In the genomic region with DNA sequence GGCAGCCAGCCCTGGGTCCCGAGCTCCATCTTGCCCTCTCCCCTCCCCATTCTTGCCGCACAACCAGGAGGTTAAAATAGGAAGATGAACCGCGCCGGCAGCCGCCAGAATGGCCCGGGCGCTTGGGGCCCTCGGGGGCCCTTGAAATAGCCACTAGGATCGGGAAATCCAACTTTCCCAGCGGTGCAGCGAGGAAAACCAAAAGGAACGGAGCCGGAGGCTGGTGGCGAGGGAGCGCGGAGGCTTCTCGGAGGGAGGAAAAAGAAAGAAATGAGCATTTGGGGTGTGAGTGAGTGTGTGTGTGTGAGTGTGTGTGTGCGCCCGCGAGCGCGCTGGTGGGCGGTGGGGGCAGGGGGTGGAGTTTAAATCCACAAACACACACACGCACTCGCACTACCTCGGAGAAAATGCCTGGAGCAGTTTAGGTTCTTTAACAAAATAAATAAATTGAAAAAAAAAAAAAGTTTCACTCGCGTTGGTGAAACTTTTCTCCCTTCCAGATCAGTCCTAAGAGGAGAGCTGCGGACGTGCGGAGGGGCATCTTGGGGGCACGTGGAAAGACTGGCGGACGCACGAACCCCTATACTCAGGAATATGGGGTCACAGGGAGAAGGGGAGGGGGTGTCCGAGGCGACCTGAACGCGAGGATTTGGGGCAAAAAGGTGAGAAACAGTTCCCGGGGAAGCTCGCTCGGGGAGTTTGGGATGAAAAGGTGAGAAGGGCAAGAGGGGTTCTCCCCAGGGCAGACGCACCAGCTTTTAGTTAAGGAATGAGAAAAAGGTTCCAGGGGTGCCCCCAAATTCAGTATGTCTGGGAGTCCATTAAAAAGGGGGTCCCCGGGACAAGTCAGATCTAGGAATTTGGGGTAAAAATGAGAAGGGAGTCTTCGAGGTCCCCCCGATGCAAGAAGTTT, we compare ENCODE assay signal across 1 cellular context.
TF ChIP-seq lines count a peak whose summit lies in the region.

No MANE protein-coding gene starts in this region.

TF ChIP-seq in H1, 55 proteins besides CTCF, POLR2A, EP300 and RAD21:
- peak; percentile 62 for TF ChIP-seq RNF2 (IDR thresholded peaks at IDR 0.05; ENCODE audit: borderline replicate concordance, low read depth, low read length, missing control alignments, poor library complexity, severe bottlenecking)
- peak; percentile 60 for TF ChIP-seq BACH1 (IDR thresholded peaks at IDR 0.05; ENCODE audit: low read length)
- 0 out of 2 replicates have a peak, but pooled peaks have one; percentile 56 for TF ChIP-seq RBBP5 (IDR thresholded peaks at IDR 0.05; ENCODE audit: borderline replicate concordance, low read depth, low read length)
- TF ChIP-seq, protein P1, sequence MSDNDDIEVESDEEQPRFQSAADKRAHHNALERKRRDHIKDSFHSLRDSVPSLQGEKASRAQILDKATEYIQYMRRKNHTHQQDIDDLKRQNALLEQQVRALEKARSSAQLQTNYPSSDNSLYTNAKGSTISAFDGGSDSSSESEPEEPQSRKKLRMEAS (IDR thresholded peaks at IDR 0.05) = no peak
- peak; percentile 73 for TF ChIP-seq EZH2 (IDR thresholded peaks at IDR 0.05; ENCODE audit: low read depth, low read length, severe bottlenecking)
- TF ChIP-seq NRF1 (IDR thresholded peaks at IDR 0.05; ENCODE audit: low read depth, low read length) = no peak
- peak; percentile 35; the same call in 1 of the 2 replicates for TF ChIP-seq SUZ12 (IDR thresholded peaks at IDR 0.05; ENCODE audit: low read length)
- TF ChIP-seq SIRT6 (IDR thresholded peaks at IDR 0.05; ENCODE audit: low read length) = no peak
- peak; percentile 30; the same call in 1 of the 2 replicates for TF ChIP-seq GABPA (IDR thresholded peaks at IDR 0.05; ENCODE audit: borderline replicate concordance, insufficient read depth, low read length)
